In genomic region chr4:150782311-150782710, GRCh38 we compare ENCODE assay signal across 12 cellular contexts.
A peak's percentile ranks its signal among the peaks of the same experiment; 100 is the strongest.
DNase-seq lines count a peak whose midpoint lies in the region; ATAC-seq and TF ChIP-seq lines count a peak whose summit lies in the region.
"Had no signal": no experiment of that assay in that cellular context is flagged by ENCODE, and none has a peak within 500 bp of the region (broad histone marks: within the 10 kb centered on the region; RNA-seq: fewer than 3 reads in every experiment).

No MANE protein-coding gene starts in this region.

- H3K4me1 ChIP-seq in cardiac muscle cell (ENCODE audit: low read depth): peaks cover 12% of the 10 kb centered on the region
- H3K4me1 ChIP-seq in left ventricle myocardium inferior: peaks cover 34% of the 10 kb centered on the region
- H3K4me1 ChIP-seq: Peyer's patch had no signal

- DNase-seq in cardiac muscle cell (ENCODE audit: low read depth in 1 of 2, low spot score in 1 of 2): peak; percentile 44
- no peak for DNase-seq in left ventricle myocardium inferior
- DNase-seq in RPMI7951 (ENCODE audit: low read depth): peak; percentile 35
- DNase-seq in fibroblast of pulmonary artery (ENCODE audit: low read depth): peak; percentile 35
- DNase-seq in GF-D8 (lab: John Stamatoyannopoulos, UW): no peak
- DNase-seq in T-helper 1 cell: no peak
- no peak for DNase-seq in MV-4-11 (lab: John Stamatoyannopoulos, UW)
- DNase-seq: NCI-H2107, Peyer's patch, small intestine, trophoblast cell had no signal

- ATAC-seq in GM19324 (IDR thresholded peaks at IDR 0.05; ENCODE audit: low FRiP score, unreplicated experiment): no peak

- H3K36me3 ChIP-seq in cardiac muscle cell (no peaks in the 10 kb centered on the region), left ventricle myocardium inferior (no peaks in the 10 kb centered on the region)
- H3K36me3 ChIP-seq: Peyer's patch had no signal

- H3K9me3 ChIP-seq in cardiac muscle cell (ENCODE audit: low read depth) (no peaks in the 10 kb centered on the region), left ventricle myocardium inferior (replicated peaks) (no peaks in the 10 kb centered on the region)
- H3K9me3 ChIP-seq: Peyer's patch had no signal

- intact Hi-C loops in left ventricle myocardium inferior (cut with micrococcal nuclease): no loop called here

- no peak overlapping the region for H3K27ac ChIP-seq in cardiac muscle cell
- no peak overlapping the region for H3K27ac ChIP-seq in left ventricle myocardium inferior (replicated peaks)
- H3K27ac ChIP-seq: Peyer's patch had no signal

- H3K4me3 ChIP-seq in cardiac muscle cell (no peak overlapping the region), left ventricle myocardium inferior (no peak overlapping the region), fibroblast of pulmonary artery (replicated peaks; ENCODE audit: low read depth, low read length) (no peak overlapping the region)
- H3K4me3 ChIP-seq: Peyer's patch had no signal

- no peaks in the 10 kb centered on the region for H3K27me3 ChIP-seq in cardiac muscle cell
- no peaks in the 10 kb centered on the region for H3K27me3 ChIP-seq in left ventricle myocardium inferior (ENCODE audit: low read depth)
- H3K27me3 ChIP-seq: Peyer's patch had no signal

- TF ChIP-seq CTCF in cardiac muscle cell (IDR thresholded peaks at IDR 0.05; ENCODE audit: low read depth, low read length) (no peak), left ventricle myocardium inferior (IDR thresholded peaks at IDR 0.05; ENCODE audit: borderline replicate concordance) (no peak), fibroblast of pulmonary artery (IDR thresholded peaks at IDR 0.05; ENCODE audit: low read length, missing control alignments) (no peak)

Comparison
In these comparisons a context has a peak if more than half of its experiments do, and no peak if none do; other contexts are left out.
1. DNase-seq: peak in cardiac muscle cell (2 of 2), RPMI7951 (single experiment) and fibroblast of pulmonary artery (single experiment); none in left ventricle myocardium inferior (single experiment), GF-D8 (single experiment), T-helper 1 cell (0 of 5) and MV-4-11 (single experiment).